16 cellular contexts compared by ENCODE assay signal in the genomic region with DNA sequence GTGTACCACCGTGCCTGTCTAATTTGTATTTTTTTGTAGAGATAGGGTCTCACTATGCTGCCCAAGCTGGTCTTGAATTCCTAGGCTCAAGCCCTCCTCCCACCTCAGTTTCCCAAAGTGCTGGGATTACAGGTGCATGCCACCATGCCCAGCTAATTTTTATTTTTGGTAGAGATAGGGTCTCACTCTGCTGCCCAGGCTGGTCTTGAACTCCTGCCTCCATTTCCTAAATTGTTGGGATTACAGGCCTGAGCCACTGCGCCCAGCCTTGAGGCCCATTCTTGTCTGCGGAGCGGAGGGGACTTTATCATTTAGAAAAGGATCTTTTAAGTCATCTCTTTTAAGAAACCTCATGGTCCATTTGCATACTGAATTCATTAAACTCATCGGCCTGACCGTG.
A peak's percentile ranks its signal among the peaks of the same experiment; 100 is the strongest.
DNase-seq lines count a peak whose midpoint lies in the region; ATAC-seq, FAIRE-seq and TF ChIP-seq lines count a peak whose summit lies in the region.
"Had no signal": no experiment of that assay in that cellular context is flagged by ENCODE, and none has a peak within 500 bp of the region (broad histone marks: within the 10 kb centered on the region; RNA-seq: fewer than 3 reads in every experiment).

No MANE protein-coding gene starts in this region.

- intact Hi-C loops in MCF 10A (cut with micrococcal nuclease): no loop called here

- H2AFZ ChIP-seq in trophoblast cell (ENCODE audit: insufficient read depth, low read length, poor library complexity): no peak overlapping the region

- H3K9me3 ChIP-seq in A549: no peaks in the 10 kb centered on the region
- no peaks in the 10 kb centered on the region for H3K9me3 ChIP-seq in trophoblast cell (ENCODE audit: insufficient read depth, low read depth, low read length)
- H3K9me3 ChIP-seq: SJSA1 had no signal

- H3K4me1 ChIP-seq in A549 (peaks cover 38% of the 10 kb centered on the region), trophoblast cell (ENCODE audit: control insufficient read depth in 1 of 2, insufficient read depth in 2 of 2, low read length in 2 of 2) (peaks cover 12 to 24% of the 10 kb centered on the region in 2 experiments)

- FAIRE-seq in A549 (lab: Jason Lieb, UNC): no peak
- FAIRE-seq: GM12891 had no signal

- CTCF ChIA-PET in A549 (lab: Yijun Ruan, JAX): no interaction called here
- CTCF ChIA-PET in MCF 10A (lab: Yijun Ruan, JAX): interaction anchor here (0.6 to 1.3 kb wide), 4 partner anchors 155 to 252 kb away, joined by 3 to 4 read pairs (median 4); no protein-coding TSS in a partner anchor

- no peaks in the 10 kb centered on the region for H3K27me3 ChIP-seq in trophoblast cell (ENCODE audit: insufficient read depth, low read length)
- H3K27me3 ChIP-seq: SJSA1 had no signal

- H3K4me3 ChIP-seq in A549: no peak overlapping the region
- H3K4me3 ChIP-seq in trophoblast cell (ENCODE audit: low read depth, low read length): no peak overlapping the region
- H3K4me3 ChIP-seq: SJSA1 had no signal

- H2AK5ac ChIP-seq in trophoblast cell (ENCODE audit: low read length): peak overlapping the region; percentile 21

- H3K27ac Mint-ChIP-seq in HFFc6 (peak overlapping the region; percentile 26; the same call in 1 of the 2 replicates), MCF 10A (ENCODE audit: low read depth, unreplicated experiment) (peak overlapping the region; percentile 92)
- H3K27ac Mint-ChIP-seq: CD4-positive, CD25-positive, alpha-beta regulatory T cell had no signal

- TF ChIP-seq EP300 in A549 (IDR thresholded peaks at IDR 0.05): no peak

- TF ChIP-seq POLR2A in A549 (IDR thresholded peaks at IDR 0.05; ENCODE audit: low read length): no peak

- peaks cover 5% of the 10 kb centered on the region for H3K27me3 Mint-ChIP-seq in HFFc6 (ENCODE audit: insufficient read depth)
- no peaks in the 10 kb centered on the region for H3K27me3 Mint-ChIP-seq in MCF 10A (ENCODE audit: insufficient read depth, unreplicated experiment)
- H3K27me3 Mint-ChIP-seq: CD4-positive, CD25-positive, alpha-beta regulatory T cell had no signal

- peaks cover 29% of the 10 kb centered on the region for H3K4me1 Mint-ChIP-seq in HFFc6 (ENCODE audit: low read depth)
- peaks cover 19% of the 10 kb centered on the region for H3K4me1 Mint-ChIP-seq in MCF 10A (ENCODE audit: insufficient read depth, unreplicated experiment)

- no peak overlapping the region for H3K23ac ChIP-seq in trophoblast cell (ENCODE audit: low read length)

- peaks cover 2% of the 10 kb centered on the region for H3K79me2 ChIP-seq in trophoblast cell (ENCODE audit: control insufficient read depth, insufficient read depth, low read length, poor library complexity)

- no TSS peak for BruUV-seq in MCF 10A (replicated peaks; lab: Mats Ljungman, UMichigan)

- POLR2A ChIA-PET in A549 (lab: Yijun Ruan, JAX): interaction anchor here (1.2 kb wide), 1 partner anchor 53 kb away, joined by 3 read pairs; no protein-coding TSS in a partner anchor
- POLR2A ChIA-PET in MCF 10A (lab: Yijun Ruan, JAX): interaction anchor here (0.9 to 2.7 kb wide), 2 partner anchors 28 to 183 kb away, joined by 3 to 17 read pairs; no protein-coding TSS in a partner anchor

- peaks cover 4 to 5% of the 10 kb centered on the region in 2 experiments for H3K36me3 ChIP-seq in trophoblast cell (ENCODE audit: control insufficient read depth in 1 of 2, insufficient read depth in 2 of 2, low read length in 2 of 2)
- H3K36me3 ChIP-seq: SJSA1 had no signal

- ATAC-seq in A549: no peak
- no peak for ATAC-seq in HG03025 (IDR thresholded peaks at IDR 0.05; ENCODE audit: low FRiP score, unreplicated experiment)
- no peak for ATAC-seq in GM21737 (IDR thresholded peaks at IDR 0.05; ENCODE audit: unreplicated experiment)

- WGBS in A549 (ENCODE audit: missing lambda C conversion rate): 96% methylated on average over 6 of the region's 6 CpGs
- WGBS in trophoblast cell (ENCODE audit: extremely low coverage, insufficient coverage, insufficient read length): no CpG with 5 or more reads among the region's 6 CpGs

- H2BK120ac ChIP-seq in trophoblast cell (ENCODE audit: insufficient read depth, low read length, poor library complexity): peak overlapping the region; percentile 18

- H3K9me3 Mint-ChIP-seq in HFFc6 (no peaks in the 10 kb centered on the region), MCF 10A (ENCODE audit: unreplicated experiment) (no peaks in the 10 kb centered on the region)

- peak overlapping the region; percentile 35 for H3K14ac ChIP-seq in trophoblast cell (ENCODE audit: low read length)

- no peak for DNase-seq in A549 (ENCODE audit: low read depth in 1 of 2, low spot score in 1 of 2)
- no peak for DNase-seq in HFFc6
- DNase-seq in MCF 10A (ENCODE audit: unreplicated experiment): no peak
- DNase-seq in trophoblast cell: peak in 1 of 2 donors; percentile 31
- no peak for DNase-seq in ecto neural progenitor cell (ENCODE audit: low spot score)
- DNase-seq in stimulated activated CD4-positive, alpha-beta T cell treated with anti-CD3 and anti-CD28 coated beads, Interleukin-15, amount 100 ng/mL, for 24 hours: no peak
- DNase-seq: CD4-positive, CD25-positive, alpha-beta regulatory T cell; MM.1S; NCI-H1417; NCI-H2029 treated with DMSO at 0.1 percent for 48 hours; NCI-H510A; NCI-H82 had no signal

- no peak overlapping the region for H3K9ac ChIP-seq in trophoblast cell (ENCODE audit: low read length)

- peaks cover 12% of the 10 kb centered on the region for H3K79me1 ChIP-seq in trophoblast cell (ENCODE audit: low read length)

- TF ChIP-seq CTCF in A549 (IDR thresholded peaks at IDR 0.05) (no peak), HFFc6 (IDR thresholded peaks at IDR 0.05) (no peak), MCF 10A (IDR thresholded peaks at IDR 0.05; ENCODE audit: unreplicated experiment) (no peak)

- H4K12ac ChIP-seq in trophoblast cell (ENCODE audit: low read depth, low read length): peak overlapping the region; percentile 10

- H4K8ac ChIP-seq in trophoblast cell (ENCODE audit: low read depth, low read length): peak overlapping the region; percentile 52

- H3K36me3 Mint-ChIP-seq in HFFc6 (ENCODE audit: low read depth) (peaks cover 17% of the 10 kb centered on the region), MCF 10A (ENCODE audit: insufficient read depth, unreplicated experiment) (no peaks in the 10 kb centered on the region)

- TF ChIP-seq RAD21 in A549 (conservative IDR thresholded peaks at IDR 0.05 in 1 of 2, IDR thresholded peaks at IDR 0.05 in 1 of 2): no peak

- peak overlapping the region; percentile 78 for H4K91ac ChIP-seq in trophoblast cell (ENCODE audit: low read depth, low read length)

- H2BK12ac ChIP-seq in trophoblast cell (ENCODE audit: low read length): no peak overlapping the region

- H3K27ac ChIP-seq in A549: peak overlapping the region; percentile 72 to 81; a peak in 5 of 6 replicates
- H3K27ac ChIP-seq in trophoblast cell (ENCODE audit: low read depth, low read length): peak overlapping the region; percentile 94

- H3K4ac ChIP-seq in trophoblast cell (ENCODE audit: low read depth, low read length): peak overlapping the region; percentile 25

- H3K4me2 ChIP-seq in A549 (peak overlapping the region; percentile 51; the same call in 1 of the 3 replicates), trophoblast cell (ENCODE audit: low read length) (no peak overlapping the region)

- H2BK5ac ChIP-seq in trophoblast cell (ENCODE audit: low read depth, low read length, poor library complexity): peak overlapping the region; percentile 49

- H3K18ac ChIP-seq in trophoblast cell (ENCODE audit: low read length): peak overlapping the region; percentile 31

- H3K4me3 Mint-ChIP-seq in HFFc6 (no peak overlapping the region), MCF 10A (ENCODE audit: unreplicated experiment) (no peak overlapping the region)
- H3K4me3 Mint-ChIP-seq: CD4-positive, CD25-positive, alpha-beta regulatory T cell had no signal

TF ChIP-seq in A549, 52 proteins besides CTCF, POLR2A, EP300 and RAD21:
- no peak for TF ChIP-seq EHMT2 (IDR thresholded peaks at IDR 0.05; ENCODE audit: low read depth)
- TF ChIP-seq USF2 (IDR thresholded peaks at IDR 0.05): no peak
- TF ChIP-seq PBX3 (IDR thresholded peaks at IDR 0.05): no peak
- no peak for TF ChIP-seq FOSB (CRISPR knock-in tag; IDR thresholded peaks at IDR 0.05)
- no peak for TF ChIP-seq SMC3 (IDR thresholded peaks at IDR 0.05)
- no peak for TF ChIP-seq GATA3 (IDR thresholded peaks at IDR 0.05; ENCODE audit: borderline replicate concordance)
